Comparison of ENCODE assay signal across 8 cellular contexts in genomic region chr12:2064078-2064507, GRCh38. TPM values are rescaled to one million over a fixed set of nuclear protein-coding genes. Genes with fewer than 3 reads are reported as not detected.
DNase-seq lines count a peak whose midpoint lies in the region; ATAC-seq and TF ChIP-seq lines count a peak whose summit lies in the region.

No MANE protein-coding gene starts in this region.

- peaks cover 45% of the 10 kb centered on the region for H3K4me1 Mint-ChIP-seq in HFFc6 (ENCODE audit: low read depth)
- H3K4me1 Mint-ChIP-seq in activated T-helper 1 cell treated with anti-CD3 and anti-CD28 coated beads, Interleukin-12 subunit alpha, Interleukin-12 subunit beta, Interleukin-2, Interleukin-4 antibody, amounts not matched to agents 30 ng/mL and 10 ng/mL and 1 ng/mL, durations not matched to agents 14 hours and 24 hours and 36 hours (ENCODE audit: low read depth): peaks cover 11% of the 10 kb centered on the region

- ATAC-seq in GM18861 (IDR thresholded peaks at IDR 0.05; ENCODE audit: unreplicated experiment) (no peak), HG02588 (IDR thresholded peaks at IDR 0.05; ENCODE audit: unreplicated experiment) (no peak)

- peak overlapping the region; percentile 83 for H3K4me3 Mint-ChIP-seq in HFFc6
- H3K4me3 Mint-ChIP-seq in activated T-helper 1 cell treated with anti-CD3 and anti-CD28 coated beads, Interleukin-12 subunit alpha, Interleukin-12 subunit beta, Interleukin-2, Interleukin-4 antibody, amounts not matched to agents 30 ng/mL and 10 ng/mL and 1 ng/mL, durations not matched to agents 14 hours and 24 hours and 36 hours: peak overlapping the region; percentile 70

- H3K27me3 Mint-ChIP-seq in HFFc6 (ENCODE audit: insufficient read depth): peaks cover 2% of the 10 kb centered on the region
- H3K27me3 Mint-ChIP-seq in activated T-helper 1 cell treated with anti-CD3 and anti-CD28 coated beads, Interleukin-12 subunit alpha, Interleukin-12 subunit beta, Interleukin-2, Interleukin-4 antibody, amounts not matched to agents 30 ng/mL and 10 ng/mL and 1 ng/mL, durations not matched to agents 14 hours and 24 hours and 36 hours (ENCODE audit: insufficient read depth): peaks cover 38% of the 10 kb centered on the region

- DNase-seq in AG10803 (ENCODE audit: low read depth) (peak; percentile 42), HFFc6 (no peak), lung microvascular endothelial cell (ENCODE audit: low read depth in 2 of 2) (peak; percentile 19 to 47), occipital lobe (lab: John Stamatoyannopoulos, UW) (no peak)
- no peak for DNase-seq in activated T-helper 1 cell treated with anti-CD3 and anti-CD28 coated beads, Interleukin-12 subunit alpha, Interleukin-12 subunit beta, Interleukin-2, Interleukin-4 antibody, amounts not matched to agents 30 ng/mL and 10 ng/mL and 1 ng/mL, durations not matched to agents 14 hours and 24 hours and 36 hours (ENCODE audit: low spot score)
- DNase-seq in stimulated activated CD4-positive, alpha-beta T cell treated with anti-CD3 and anti-CD28 coated beads, Interleukin-12 subunit alpha, Interleukin-12 subunit beta, amount 100 ng/mL, for 4 hours: no peak

- peaks cover 33% of the 10 kb centered on the region for H3K36me3 Mint-ChIP-seq in HFFc6 (ENCODE audit: low read depth)
- no peaks in the 10 kb centered on the region for H3K36me3 Mint-ChIP-seq in activated T-helper 1 cell treated with anti-CD3 and anti-CD28 coated beads, Interleukin-12 subunit alpha, Interleukin-12 subunit beta, Interleukin-2, Interleukin-4 antibody, amounts not matched to agents 30 ng/mL and 10 ng/mL and 1 ng/mL, durations not matched to agents 14 hours and 24 hours and 36 hours (ENCODE audit: low read depth)

- intact Hi-C loops in activated T-helper 1 cell treated with anti-CD3 and anti-CD28 coated beads, Interleukin-12 subunit alpha, Interleukin-12 subunit beta, Interleukin-2, Interleukin-4 antibody, amounts not matched to agents 30 ng/mL and 10 ng/mL and 1 ng/mL, durations not matched to agents 14 hours and 24 hours and 36 hours (cut with micrococcal nuclease): no loop called here

- H3K4me3 ChIP-seq in AG10803 (ENCODE audit: low read length): no peak overlapping the region

- TF ChIP-seq CTCF in AG10803 (conservative IDR thresholded peaks at IDR 0.05; ENCODE audit: low read length) (no peak), HFFc6 (IDR thresholded peaks at IDR 0.05) (no peak)

- peak overlapping the region; percentile 75 for H3K27ac Mint-ChIP-seq in HFFc6
- H3K27ac Mint-ChIP-seq in activated T-helper 1 cell treated with anti-CD3 and anti-CD28 coated beads, Interleukin-12 subunit alpha, Interleukin-12 subunit beta, Interleukin-2, Interleukin-4 antibody, amounts not matched to agents 30 ng/mL and 10 ng/mL and 1 ng/mL, durations not matched to agents 14 hours and 24 hours and 36 hours: peak overlapping the region; percentile 83

- H3K9me3 Mint-ChIP-seq in HFFc6: peaks cover 2% of the 10 kb centered on the region
- peaks cover under 1% of the 10 kb centered on the region for H3K9me3 Mint-ChIP-seq in activated T-helper 1 cell treated with anti-CD3 and anti-CD28 coated beads, Interleukin-12 subunit alpha, Interleukin-12 subunit beta, Interleukin-2, Interleukin-4 antibody, amounts not matched to agents 30 ng/mL and 10 ng/mL and 1 ng/mL, durations not matched to agents 14 hours and 24 hours and 36 hours

RNA-seq across cellular contexts. Expression of gene CACNA1C, which starts 11.3 kb away (rescaled TPM):
- 10 to 100 TPM in 4 of 6 experiments, 1 to 10 TPM in 2; 6.7 to 11.5 (median 10.6) TPM for total RNA-seq in HFFc6 (2021; fragmentation: NEBNext Ultra II Directional; extraction: Animal tissue kit (Norgen Biotek cat#: 25700))
- 0.18 and 0.27 TPM in 2 replicates for total RNA-seq in activated T-helper 1 cell treated with anti-CD3 and anti-CD28 coated beads, Interleukin-12 subunit alpha, Interleukin-12 subunit beta, Interleukin-2, Interleukin-4 antibody, amounts not matched to agents 30 ng/mL and 10 ng/mL and 1 ng/mL, durations not matched to agents 14 hours and 24 hours and 36 hours
- total RNA-seq in lung microvascular endothelial cell (under 0.01 and 0.44 TPM in 2 replicates), occipital lobe (21.4 TPM)

RNA-seq across cellular contexts. Expression of gene DCP1B, which starts 59.8 kb away (rescaled TPM):
- total RNA-seq in HFFc6 (2021; fragmentation: NEBNext Ultra II Directional; extraction: Animal tissue kit (Norgen Biotek cat#: 25700)): 10 to 100 TPM; 12.6 to 16.4 (median 14.5) TPM
- 8.8 and 9.8 TPM in 2 replicates for total RNA-seq in activated T-helper 1 cell treated with anti-CD3 and anti-CD28 coated beads, Interleukin-12 subunit alpha, Interleukin-12 subunit beta, Interleukin-2, Interleukin-4 antibody, amounts not matched to agents 30 ng/mL and 10 ng/mL and 1 ng/mL, durations not matched to agents 14 hours and 24 hours and 36 hours
- total RNA-seq in lung microvascular endothelial cell: 3.0 and 3.5 TPM in 2 replicates
- total RNA-seq in occipital lobe: 8.9 TPM

Comparison
In these comparisons a context has a peak if more than half of its experiments do, and no peak if none do; other contexts are left out.
1. DNase-seq: peak in AG10803 (single experiment) and lung microvascular endothelial cell (2 of 2); none in HFFc6 (single experiment), activated T-helper 1 cell treated with anti-CD3 and anti-CD28 coated beads, Interleukin-12 subunit alpha, Interleukin-12 subunit beta, Interleukin-2, Interleukin-4 antibody, amounts not matched to agents 30 ng/mL and 10 ng/mL and 1 ng/mL, durations not matched to agents 14 hours and 24 hours and 36 hours (single experiment), stimulated activated CD4-positive, alpha-beta T cell treated with anti-CD3 and anti-CD28 coated beads, Interleukin-12 subunit alpha, Interleukin-12 subunit beta, amount 100 ng/mL, for 4 hours (single experiment) and occipital lobe (single experiment).